In genomic region chr2:61853086-61853847, GRCh38 we compare ENCODE assay signal across 9 cellular contexts. TPM values are rescaled to one million over a fixed set of nuclear protein-coding genes. Genes with fewer than 3 reads are reported as not detected.
DNase-seq lines count a peak whose midpoint lies in the region; ATAC-seq, FAIRE-seq and TF ChIP-seq lines count a peak whose summit lies in the region.
"Had no signal": no experiment of that assay in that cellular context is flagged by ENCODE, and none has a peak within 500 bp of the region (broad histone marks: within the 10 kb centered on the region; RNA-seq: fewer than 3 reads in every experiment).

No MANE protein-coding gene starts in this region.

- no peaks in the 10 kb centered on the region for H3K4me1 ChIP-seq in breast epithelium
- peaks cover 14% of the 10 kb centered on the region for H3K4me1 ChIP-seq in keratinocyte (ENCODE audit: control insufficient read depth, extremely low read depth, insufficient read depth, low read length)

- H3K36me3 ChIP-seq in breast epithelium, result no peaks in the 10 kb centered on the region
- no peaks in the 10 kb centered on the region for H3K36me3 ChIP-seq in keratinocyte (ENCODE audit: control insufficient read depth in 2 of 2, extremely low read depth in 1 of 2, insufficient read depth in 2 of 2, low read length in 2 of 2)

- H3K36me3 Mint-ChIP-seq in stimulated activated naive B cell treated with anti-CD40 and anti-IgM and Interleukin-4, amounts not matched to agents 10 μg/mL and 1 μg/mL and 100 μg/mL, for 72 hours, result peaks cover 5 to 6% of the 10 kb centered on the region in 2 donors

- intact Hi-C loops in breast epithelium (cut with DNase I; ENCODE audit: low total_unique reads), result no loop called here

- H3K79me2 ChIP-seq in keratinocyte (ENCODE audit: control insufficient read depth, insufficient read depth, low read length), result no peaks in the 10 kb centered on the region

- ATAC-seq in HG03135 (IDR thresholded peaks at IDR 0.05; ENCODE audit: unreplicated experiment), result peak; percentile 48
- ATAC-seq in stimulated activated naive B cell treated with anti-CD40 and anti-IgM and Interleukin-4, amounts not matched to agents 10 μg/mL and 1 μg/mL and 100 μg/mL, for 72 hours (replicated peaks), result peak; percentile 67 to 68

- H2AFZ ChIP-seq in keratinocyte (ENCODE audit: control insufficient read depth, low read length), result peak overlapping the region; percentile 68

- H3K9me3 Mint-ChIP-seq in stimulated activated naive B cell treated with anti-CD40 and anti-IgM and Interleukin-4, amounts not matched to agents 10 μg/mL and 1 μg/mL and 100 μg/mL, for 72 hours, result no peaks in the 10 kb centered on the region

- H3K27me3 ChIP-seq in breast epithelium (no peaks in the 10 kb centered on the region), keratinocyte (ENCODE audit: control insufficient read depth, extremely low read depth, insufficient read depth, low read length) (no peaks in the 10 kb centered on the region)

- H3K9me3 ChIP-seq in breast epithelium (no peaks in the 10 kb centered on the region), keratinocyte (ENCODE audit: control insufficient read depth, low read depth, low read length) (no peaks in the 10 kb centered on the region)

- TF ChIP-seq POLR2A in breast epithelium (IDR thresholded peaks at IDR 0.05), result no peak

- DNase-seq in DMS 273 treated with DMSO at 0.1 percent for 48 hours (lab: John Stamatoyannopoulos, UW) (peak; percentile 65), GM19238 (ENCODE audit: insufficient read length, low spot score) (peak; percentile 52), NCI-H748 (lab: John Stamatoyannopoulos, UW; ENCODE audit: unreplicated experiment) (peak; percentile 78), breast epithelium (ENCODE audit: low spot score in 2 of 2) (no peak), keratinocyte (ENCODE audit: low read depth, low spot score) (no peak), activated gamma-delta T cell (lab: John Stamatoyannopoulos, UW) (no peak)
- DNase-seq in stimulated activated naive B cell treated with anti-CD40 and anti-IgM and Interleukin-4, amounts not matched to agents 10 μg/mL and 1 μg/mL and 100 μg/mL, for 72 hours, result no peak

- peak overlapping the region; percentile 93 to 94 for H3K27ac ChIP-seq in breast epithelium
- H3K27ac ChIP-seq in keratinocyte (ENCODE audit: control insufficient read depth, insufficient read depth, low read length), result peak overlapping the region; percentile 51

- H3K9ac ChIP-seq in keratinocyte (ENCODE audit: control insufficient read depth, extremely low read depth, insufficient read depth, low read length), result peak overlapping the region; percentile 69

- no peaks in the 10 kb centered on the region for H4K20me1 ChIP-seq in keratinocyte (ENCODE audit: control insufficient read depth, extremely low read depth, insufficient read depth, low read length)

- dilution Hi-C loops in keratinocyte (cut with MboI; ENCODE audit: extremely low pct_ligation_motif_present, low sequenced_read_pairs), result no loop called here

- TF ChIP-seq CTCF in breast epithelium (IDR thresholded peaks at IDR 0.05) (no peak), keratinocyte (optimal IDR thresholded peaks at IDR 0.05 in 1 of 3, IDR thresholded peaks at IDR 0.05 in 1 of 3, conservative IDR thresholded peaks at IDR 0.05 in 1 of 3; ENCODE audit: extremely low read depth in 1 of 3, insufficient read depth in 2 of 3, low read length in 3 of 3) (peak in 1 of 3 experiments; percentile 12)

- peaks cover 10 to 12% of the 10 kb centered on the region in 2 donors for H3K4me1 Mint-ChIP-seq in stimulated activated naive B cell treated with anti-CD40 and anti-IgM and Interleukin-4, amounts not matched to agents 10 μg/mL and 1 μg/mL and 100 μg/mL, for 72 hours

- H3K4me3 ChIP-seq in breast epithelium, result peak overlapping the region; percentile 77 to 90 (median 85)
- peak overlapping the region; percentile 65 to 93 (median 81) for H3K4me3 ChIP-seq in keratinocyte (ENCODE audit: control insufficient read depth in 2 of 3, extremely low read depth in 1 of 3, insufficient read depth in 2 of 3, low read depth in 1 of 3, low read length in 3 of 3)

- H3K4me3 Mint-ChIP-seq in stimulated activated naive B cell treated with anti-CD40 and anti-IgM and Interleukin-4, amounts not matched to agents 10 μg/mL and 1 μg/mL and 100 μg/mL, for 72 hours, result peak overlapping the region; percentile 95 to 97

- H3K27me3 Mint-ChIP-seq in stimulated activated naive B cell treated with anti-CD40 and anti-IgM and Interleukin-4, amounts not matched to agents 10 μg/mL and 1 μg/mL and 100 μg/mL, for 72 hours, result no peaks in the 10 kb centered on the region

- no peak for FAIRE-seq in keratinocyte (lab: Jason Lieb, UNC)
- FAIRE-seq: colon had no signal

- peak overlapping the region; percentile 96 for H3K27ac Mint-ChIP-seq in stimulated activated naive B cell treated with anti-CD40 and anti-IgM and Interleukin-4, amounts not matched to agents 10 μg/mL and 1 μg/mL and 100 μg/mL, for 72 hours

- no peaks in the 10 kb centered on the region for H3K9me1 ChIP-seq in keratinocyte (ENCODE audit: control insufficient read depth, extremely low read depth, insufficient read depth, low read length)

- peak overlapping the region; percentile 94 for H3K4me2 ChIP-seq in keratinocyte (ENCODE audit: control insufficient read depth, extremely low read depth, insufficient read depth, low read depth, low read length)

RNA-seq across cellular contexts. Expression of gene FAM161A, which starts 0.6 kb away (rescaled TPM):
- total RNA-seq in breast epithelium, result 1 to 10 TPM; 3.5 to 4.0 (median 3.6) TPM
- 0.78 to 2.1 TPM (median 1.1 TPM) in 3 replicates for polyA plus RNA-seq in keratinocyte
- 1.1 TPM for polyA plus RNA-seq in keratinocyte (2011; ENCODE audit: low read depth)
- polyA plus RNA-seq in keratinocyte (2011; cell fraction: cytosol; rRNA removed), result 0.48 and 0.63 TPM in 2 replicates
- polyA plus RNA-seq in keratinocyte (2011; cell fraction: nucleus; rRNA removed), result 2.5 and 2.7 TPM in 2 replicates
- 0.45 and 1.5 TPM in 2 replicates for polyA plus RNA-seq in keratinocyte (2012; ENCODE audit: low replicate concordance)
- polyA minus RNA-seq in keratinocyte, result 0.07 to 1.3 TPM (median 0.10 TPM) in 3 replicates
- polyA minus RNA-seq in keratinocyte (2011; cell fraction: cytosol; rRNA and poly(A)+ RNA removed), result not detected
- 0.21 and 1.2 TPM in 2 replicates for polyA minus RNA-seq in keratinocyte (2011; cell fraction: nucleus; rRNA and poly(A)+ RNA removed)

RNA-seq across cellular contexts. Expression of gene CCT4, which starts 35.2 kb away (rescaled TPM):
- total RNA-seq in breast epithelium, result 100 to 1,000 TPM in 1 of 3 donors, 10 to 100 TPM in 2; 73.3 to 119 (median 82.9) TPM
- polyA plus RNA-seq in keratinocyte, result 120 to 227 TPM (median 175 TPM) in 3 replicates
- 125 TPM for polyA plus RNA-seq in keratinocyte (2011; ENCODE audit: low read depth)
- polyA plus RNA-seq in keratinocyte (2011; cell fraction: cytosol; rRNA removed), result 127 and 199 TPM in 2 replicates
- polyA plus RNA-seq in keratinocyte (2011; cell fraction: nucleus; rRNA removed), result 101 and 129 TPM in 2 replicates
- polyA plus RNA-seq in keratinocyte (2012; ENCODE audit: low replicate concordance), result 147 and 183 TPM in 2 replicates
- 54.7 to 133 TPM (median 61.9 TPM) in 3 replicates for polyA minus RNA-seq in keratinocyte
- 120 TPM for polyA minus RNA-seq in keratinocyte (2011; cell fraction: cytosol; rRNA and poly(A)+ RNA removed)
- 59.3 and 83.1 TPM in 2 replicates for polyA minus RNA-seq in keratinocyte (2011; cell fraction: nucleus; rRNA and poly(A)+ RNA removed)

RNA-seq across cellular contexts. Expression of gene COMMD1, which starts 52.2 kb away (rescaled TPM):
- total RNA-seq in breast epithelium, result 10 to 100 TPM; 38.4 to 63.8 (median 56.4) TPM
- polyA plus RNA-seq in keratinocyte, result 33.2 to 44.8 TPM (median 35.8 TPM) in 3 replicates
- polyA plus RNA-seq in keratinocyte (2011; ENCODE audit: low read depth), result 26.0 TPM
- 34.7 and 45.2 TPM in 2 replicates for polyA plus RNA-seq in keratinocyte (2011; cell fraction: cytosol; rRNA removed)
- polyA plus RNA-seq in keratinocyte (2011; cell fraction: nucleus; rRNA removed), result 21.9 and 26.2 TPM in 2 replicates
- polyA plus RNA-seq in keratinocyte (2012; ENCODE audit: low replicate concordance), result 46.7 and 52.2 TPM in 2 replicates
- 4.2 to 24.4 TPM (median 20.2 TPM) in 3 replicates for polyA minus RNA-seq in keratinocyte
- polyA minus RNA-seq in keratinocyte (2011; cell fraction: cytosol; rRNA and poly(A)+ RNA removed), result 29.5 TPM
- 8.4 and 11.1 TPM in 2 replicates for polyA minus RNA-seq in keratinocyte (2011; cell fraction: nucleus; rRNA and poly(A)+ RNA removed)

Comparison
In these comparisons a context has a peak if more than half of its experiments do, and no peak if none do; other contexts are left out.
1. DNase-seq: peak in DMS 273 treated with DMSO at 0.1 percent for 48 hours (single experiment), GM19238 (single experiment) and NCI-H748 (single experiment); none in breast epithelium (0 of 2), keratinocyte (single experiment), stimulated activated naive B cell treated with anti-CD40 and anti-IgM and Interleukin-4, amounts not matched to agents 10 μg/mL and 1 μg/mL and 100 μg/mL, for 72 hours (single experiment) and activated gamma-delta T cell (single experiment).